25 cellular contexts compared by ENCODE assay signal in genomic region chr20:1307171-1307570, GRCh38.
"Had no signal": no experiment of that assay in that cellular context is flagged by ENCODE, and none has a peak within 500 bp of the region (broad histone marks: within the 10 kb centered on the region; RNA-seq: fewer than 3 reads in every experiment).

No MANE protein-coding gene starts in this region.

- H3K36me3 ChIP-seq: neutrophil, ovary, prostate gland, vagina had no signal

- DNase-seq: hippocampal formation; kidney glomerular epithelial cell; left cardiac atrium; lower lobe of right lung; mammary epithelial cell; mesenchymal stem cell; naive B cell; natural killer cell; occipital lobe; retina; right cardiac atrium; stimulated activated CD4-positive, alpha-beta T cell treated with anti-CD3 and anti-CD28 coated beads, Interleukin-4, amount 100 ng/mL, for 24 hours; stimulated activated naive CD4-positive, alpha-beta T cell treated with Interleukin-2 at 50 U/mL for 16 hours; stimulated activated naive CD8-positive, alpha-beta T cell treated with anti-CD3 and anti-CD28 coated beads, Interleukin-15, amount 100 ng/mL, for 72 hours; substantia nigra had no signal

- H3K4me3 ChIP-seq: left lung, lower lobe of right lung, ovary, prostate gland, skin epidermis, tibial nerve, vagina had no signal

- H3K27me3 Mint-ChIP-seq: naive B cell; stimulated activated memory B cell treated with anti-CD40 and anti-IgM and Interleukin-4, amounts not matched to agents 10 μg/mL and 1 μg/mL and 100 μg/mL, for 72 hours; stimulated activated naive CD8-positive, alpha-beta T cell treated with anti-CD3 and anti-CD28 coated beads, Interleukin-15, amount 100 ng/mL, for 72 hours; type B pancreatic cell had no signal

- H3K4me1 ChIP-seq: left lung, lower lobe of right lung, prostate gland, tibial nerve, vagina had no signal

- H3K27ac ChIP-seq: left lung, lower lobe of right lung, neutrophil, ovary, prostate gland, skin epidermis, tibial nerve, vagina had no signal

- H3K4me3 Mint-ChIP-seq: naive B cell; natural killer cell; stimulated activated memory B cell treated with anti-CD40 and anti-IgM and Interleukin-4, amounts not matched to agents 10 μg/mL and 1 μg/mL and 100 μg/mL, for 72 hours; stimulated activated naive CD8-positive, alpha-beta T cell treated with anti-CD3 and anti-CD28 coated beads, Interleukin-15, amount 100 ng/mL, for 72 hours; type B pancreatic cell had no signal

- H3K9me3 Mint-ChIP-seq: naive B cell; natural killer cell; stimulated activated memory B cell treated with anti-CD40 and anti-IgM and Interleukin-4, amounts not matched to agents 10 μg/mL and 1 μg/mL and 100 μg/mL, for 72 hours; stimulated activated naive CD8-positive, alpha-beta T cell treated with anti-CD3 and anti-CD28 coated beads, Interleukin-15, amount 100 ng/mL, for 72 hours; type B pancreatic cell had no signal

- H3K4me1 Mint-ChIP-seq: natural killer cell had no signal

- H3K27ac Mint-ChIP-seq: naive B cell; natural killer cell; stimulated activated memory B cell treated with anti-CD40 and anti-IgM and Interleukin-4, amounts not matched to agents 10 μg/mL and 1 μg/mL and 100 μg/mL, for 72 hours; type B pancreatic cell had no signal

- H3K27me3 ChIP-seq: left lung, neutrophil, ovary, tibial nerve, vagina had no signal

- ATAC-seq: left cardiac atrium; left lung; natural killer cell; right cardiac atrium; sciatic nerve; stimulated activated memory B cell treated with anti-CD40 and anti-IgM and Interleukin-4, amounts not matched to agents 10 μg/mL and 1 μg/mL and 100 μg/mL, for 72 hours; stimulated activated naive CD8-positive, alpha-beta T cell treated with anti-CD3 and anti-CD28 coated beads, Interleukin-15, amount 100 ng/mL, for 72 hours had no signal

- H3K9me3 ChIP-seq: left lung, lower lobe of right lung, neutrophil, ovary, prostate gland, tibial nerve, vagina had no signal

- H3K36me3 Mint-ChIP-seq: naive B cell, natural killer cell, type B pancreatic cell had no signal
